In genomic region chr14:95500201-95500681, GRCh38 we compare ENCODE assay signal across 15 cellular contexts. TPM values are rescaled to one million over a fixed set of nuclear protein-coding genes. Genes with fewer than 3 reads are reported as not detected.
DNase-seq lines count a peak whose midpoint lies in the region; ATAC-seq, FAIRE-seq and TF ChIP-seq lines count a peak whose summit lies in the region.
"Had no signal": no experiment of that assay in that cellular context is flagged by ENCODE, and none has a peak within 500 bp of the region (broad histone marks: within the 10 kb centered on the region; RNA-seq: fewer than 3 reads in every experiment).

No MANE protein-coding gene starts in this region.

- H3F3A ChIP-seq in PC-9 (ENCODE audit: insufficient read depth, low read depth): no peaks in the 10 kb centered on the region

- H4K20me1 ChIP-seq in PC-9 (ENCODE audit: insufficient read depth): no peaks in the 10 kb centered on the region

- no peaks in the 10 kb centered on the region for H3K27me3 Mint-ChIP-seq in CD4-positive, alpha-beta T cell
- no peaks in the 10 kb centered on the region for H3K27me3 Mint-ChIP-seq in activated T-helper 2 cell treated with anti-CD3 and anti-CD28 coated beads, Interferon-gamma antibody, Interleukin-2, Interleukin-4, amounts not matched to agents 10 μg/mL and 5 μg/mL and 100 μg/mL, durations not matched to agents 14 hours and 24 hours and 36 hours (ENCODE audit: low read depth)
- H3K27me3 Mint-ChIP-seq: CD4-positive, alpha-beta memory T cell had no signal

- H3K9me3 ChIP-seq in CD4-positive, alpha-beta T cell (ENCODE audit: control insufficient read depth, low read length): no peaks in the 10 kb centered on the region
- H3K9me3 ChIP-seq in right cardiac atrium (ENCODE audit: control insufficient read depth, low read length): no peaks in the 10 kb centered on the region
- H3K9me3 ChIP-seq in skeletal muscle tissue (ENCODE audit: control insufficient read depth in 3 of 3, low read length in 3 of 3): no peaks in the 10 kb centered on the region
- no peaks in the 10 kb centered on the region for H3K9me3 ChIP-seq in PC-9 (ENCODE audit: insufficient read depth, low read depth)
- H3K9me3 ChIP-seq: SK-N-SH had no signal

- WGBS in right cardiac atrium: 63% methylated on average over 14 of the region's 14 CpGs

- H3K27me3 ChIP-seq in CD4-positive, alpha-beta T cell (ENCODE audit: control insufficient read depth, insufficient read depth, low read length): no peaks in the 10 kb centered on the region
- no peaks in the 10 kb centered on the region for H3K27me3 ChIP-seq in right cardiac atrium (ENCODE audit: control insufficient read depth, insufficient read depth)
- H3K27me3 ChIP-seq in skeletal muscle tissue (ENCODE audit: control insufficient read depth in 3 of 3, insufficient read depth in 3 of 3, low read length in 3 of 3): no peaks in the 10 kb centered on the region
- H3K27me3 ChIP-seq in PC-9 (ENCODE audit: insufficient read depth, low read depth): no peaks in the 10 kb centered on the region

- no TSS peak for BruUV-seq in PC-9 (replicated peaks; lab: Mats Ljungman, UMichigan)

- peaks cover 28% of the 10 kb centered on the region for H3K4me1 ChIP-seq in right cardiac atrium (ENCODE audit: control insufficient read depth, insufficient read depth, low read length)
- peaks cover 54 to 58% (median 58%) of the 10 kb centered on the region in 3 donors for H3K4me1 ChIP-seq in skeletal muscle tissue (ENCODE audit: control insufficient read depth in 3 of 3, insufficient read depth in 3 of 3, low read length in 3 of 3)
- H3K4me1 ChIP-seq in PC-9 (replicated peaks; ENCODE audit: insufficient read depth): 0 out of 2 replicates have a peak, but pooled peaks cover 4% of the 10 kb centered on the region

- CTCF ChIA-PET in CD4-positive, alpha-beta T cell (lab: Charles Lee): interaction anchor here (0.9 kb wide), 1 partner anchor 16 kb away, joined by 3 read pairs; the partner anchor contains the start of gene SYNE3
- CTCF ChIA-PET in PC-9 (lab: Charles Lee): no interaction called here

- POLR2A ChIA-PET in CD4-positive, alpha-beta T cell (lab: Charles Lee): interaction anchor here (2.7 kb wide), 1 partner anchor 15 kb away, joined by 7 read pairs; the partner anchor contains the start of gene SYNE3
- POLR2A ChIA-PET in PC-9 (lab: Charles Lee; ENCODE audit: unreplicated experiment): no interaction called here

- H3K9ac ChIP-seq in skeletal muscle tissue (ENCODE audit: low read depth in 1 of 3, low read length in 3 of 3): peak overlapping the region in 2 of 3 donors; percentile 2 to 54
- H3K9ac ChIP-seq: SK-N-SH had no signal

- no peak for DNase-seq in CD4-positive, alpha-beta T cell
- DNase-seq in activated T-helper 2 cell treated with anti-CD3 and anti-CD28 coated beads, Interferon-gamma antibody, Interleukin-2, Interleukin-4, amounts not matched to agents 10 μg/mL and 5 μg/mL and 100 μg/mL, durations not matched to agents 14 hours and 24 hours and 36 hours (ENCODE audit: low spot score): no peak
- DNase-seq in right cardiac atrium (peak in 2 of 3 donors; percentile 69 to 78), urothelium cell line (ENCODE audit: low spot score) (no peak), PC-9 (no peak)
- no peak for DNase-seq in stimulated activated CD4-positive, alpha-beta T cell treated with anti-CD3 and anti-CD28 coated beads, Interleukin-15, amount 100 ng/mL, for 24 hours
- DNase-seq: activated CD4-positive, alpha-beta T cell treated with anti-CD3 and anti-CD28 coated beads, Interleukin-2, amount 50 U/mL, for 4 hours; activated naive CD4-positive, alpha-beta T cell treated with anti-CD3 and anti-CD28 coated beads, Interleukin-2, amount 50 U/mL, for 16 hours; CD4-positive, alpha-beta memory T cell; effector CD4-positive, alpha-beta T cell; NCI-H1436 treated with DMSO at 0.1 percent for 48 hours; SK-N-SH had no signal

- no peak for ATAC-seq in CD4-positive, alpha-beta T cell (ENCODE audit: poor library complexity)
- ATAC-seq in right cardiac atrium (peak; percentile 17 to 18), HG03432 (IDR thresholded peaks at IDR 0.05; ENCODE audit: unreplicated experiment) (no peak)

- peaks cover 72% of the 10 kb centered on the region for H3K4me1 Mint-ChIP-seq in CD4-positive, alpha-beta T cell (ENCODE audit: low read depth)
- H3K4me1 Mint-ChIP-seq in activated T-helper 2 cell treated with anti-CD3 and anti-CD28 coated beads, Interferon-gamma antibody, Interleukin-2, Interleukin-4, amounts not matched to agents 10 μg/mL and 5 μg/mL and 100 μg/mL, durations not matched to agents 14 hours and 24 hours and 36 hours (ENCODE audit: low read depth): peaks cover 73% of the 10 kb centered on the region

- H3K36me3 ChIP-seq in skeletal muscle tissue (ENCODE audit: control insufficient read depth in 3 of 3, insufficient read depth in 3 of 3, low read length in 3 of 3) (no peaks in the 10 kb centered on the region), PC-9 (ENCODE audit: low read depth) (no peaks in the 10 kb centered on the region)

- H3K4me2 ChIP-seq in PC-9: no peak overlapping the region
- H3K4me2 ChIP-seq: SK-N-SH had no signal

- FAIRE-seq in urothelium cell line (lab: Jason Lieb, UNC): no peak

- no peaks in the 10 kb centered on the region for H3K79me2 ChIP-seq in PC-9 (ENCODE audit: low read depth)

- H3K4me3 Mint-ChIP-seq in CD4-positive, alpha-beta T cell: no peak overlapping the region
- H3K4me3 Mint-ChIP-seq in activated T-helper 2 cell treated with anti-CD3 and anti-CD28 coated beads, Interferon-gamma antibody, Interleukin-2, Interleukin-4, amounts not matched to agents 10 μg/mL and 5 μg/mL and 100 μg/mL, durations not matched to agents 14 hours and 24 hours and 36 hours (ENCODE audit: low read depth): no peak overlapping the region
- H3K4me3 Mint-ChIP-seq: CD4-positive, alpha-beta memory T cell had no signal

- peak overlapping the region; percentile 28 for H3K27ac Mint-ChIP-seq in CD4-positive, alpha-beta T cell
- H3K27ac Mint-ChIP-seq in activated T-helper 2 cell treated with anti-CD3 and anti-CD28 coated beads, Interferon-gamma antibody, Interleukin-2, Interleukin-4, amounts not matched to agents 10 μg/mL and 5 μg/mL and 100 μg/mL, durations not matched to agents 14 hours and 24 hours and 36 hours: peak overlapping the region; percentile 64

- no peak for TF ChIP-seq CTCF in CD4-positive, alpha-beta T cell (IDR thresholded peaks at IDR 0.05)
- no peak for TF ChIP-seq CTCF in PC-9 (conservative IDR thresholded peaks at IDR 0.05)

- no peak overlapping the region for H3K27ac ChIP-seq in CD4-positive, alpha-beta T cell (ENCODE audit: low read depth, low read length)
- peak overlapping the region; percentile 50 for H3K27ac ChIP-seq in right cardiac atrium (ENCODE audit: low read length)
- no peak overlapping the region for H3K27ac ChIP-seq in skeletal muscle tissue (ENCODE audit: low read depth, low read length)
- H3K27ac ChIP-seq in PC-9: no peak overlapping the region

- intact Hi-C loops in CD4-positive, alpha-beta T cell (cut with DNase I, micrococcal nuclease): no loop called here
- intact Hi-C loops in activated T-helper 2 cell treated with anti-CD3 and anti-CD28 coated beads, Interferon-gamma antibody, Interleukin-2, Interleukin-4, amounts not matched to agents 10 μg/mL and 5 μg/mL and 100 μg/mL, durations not matched to agents 14 hours and 24 hours and 36 hours (cut with micrococcal nuclease): no loop called here
- intact Hi-C loops in right cardiac atrium (cut with DNase I) (no loop called here), PC-9 (cut with micrococcal nuclease; ENCODE audit: unreplicated experiment) (no loop called here)

- peaks cover 49% of the 10 kb centered on the region for H3K36me3 Mint-ChIP-seq in CD4-positive, alpha-beta T cell (ENCODE audit: low read depth)
- peaks cover 36% of the 10 kb centered on the region for H3K36me3 Mint-ChIP-seq in activated T-helper 2 cell treated with anti-CD3 and anti-CD28 coated beads, Interferon-gamma antibody, Interleukin-2, Interleukin-4, amounts not matched to agents 10 μg/mL and 5 μg/mL and 100 μg/mL, durations not matched to agents 14 hours and 24 hours and 36 hours (ENCODE audit: low read depth)

- H3K4me3 ChIP-seq in right cardiac atrium (ENCODE audit: low read length) (no peak overlapping the region), skeletal muscle tissue (ENCODE audit: low read length in 3 of 3) (peak overlapping the region in 1 of 3 donors; percentile 22), PC-9 (no peak overlapping the region)

- H3K9me2 ChIP-seq in PC-9 (ENCODE audit: insufficient read depth): no peaks in the 10 kb centered on the region
- H3K9me2 ChIP-seq: SK-N-SH had no signal

- H3K9me3 Mint-ChIP-seq in CD4-positive, alpha-beta T cell: no peaks in the 10 kb centered on the region
- H3K9me3 Mint-ChIP-seq in activated T-helper 2 cell treated with anti-CD3 and anti-CD28 coated beads, Interferon-gamma antibody, Interleukin-2, Interleukin-4, amounts not matched to agents 10 μg/mL and 5 μg/mL and 100 μg/mL, durations not matched to agents 14 hours and 24 hours and 36 hours: no peaks in the 10 kb centered on the region
- H3K9me3 Mint-ChIP-seq: CD4-positive, alpha-beta memory T cell had no signal

- H2AFZ ChIP-seq in PC-9: no peak overlapping the region

RNA-seq across cellular contexts. Expression of gene SYNE3, which starts 16.2 kb away (rescaled TPM):
- total RNA-seq in CD4-positive, alpha-beta T cell: 10 to 100 TPM; 29.4 to 31.4 TPM
- total RNA-seq in activated T-helper 2 cell treated with anti-CD3 and anti-CD28 coated beads, Interferon-gamma antibody, Interleukin-2, Interleukin-4, amounts not matched to agents 10 μg/mL and 5 μg/mL and 100 μg/mL, durations not matched to agents 14 hours and 24 hours and 36 hours: 36.5 and 40.1 TPM in 2 replicates
- total RNA-seq in right cardiac atrium: 10 to 100 TPM; 12.1 to 18.0 (median 14.8) TPM
- polyA plus RNA-seq in right cardiac atrium: 5.2 TPM
- total RNA-seq in skeletal muscle tissue: 21.4 TPM
- total RNA-seq in PC-9 (2021): 1.5 and 1.9 TPM in 2 replicates
- total RNA-seq: HT-29 had no signal

RNA-seq across cellular contexts. Expression of gene GLRX5, which starts 34.6 kb away (rescaled TPM):
- 10 to 100 TPM; 11.3 to 11.9 TPM for total RNA-seq in CD4-positive, alpha-beta T cell
- total RNA-seq in activated T-helper 2 cell treated with anti-CD3 and anti-CD28 coated beads, Interferon-gamma antibody, Interleukin-2, Interleukin-4, amounts not matched to agents 10 μg/mL and 5 μg/mL and 100 μg/mL, durations not matched to agents 14 hours and 24 hours and 36 hours: 32.4 and 39.4 TPM in 2 replicates
- total RNA-seq in right cardiac atrium: 10 to 100 TPM; 78.1 to 82.4 (median 78.7) TPM
- polyA plus RNA-seq in right cardiac atrium: 111 TPM
- total RNA-seq in skeletal muscle tissue: 74.1 TPM
- total RNA-seq in PC-9 (2021): 19.6 and 23.2 TPM in 2 replicates

Comparison
In these comparisons a context has a peak if more than half of its experiments do, and no peak if none do; other contexts are left out.
1. ATAC-seq: peak in right cardiac atrium (2 of 2); none in CD4-positive, alpha-beta T cell (single experiment) and HG03432 (single experiment).
2. DNase-seq: peak in right cardiac atrium (2 of 3); none in CD4-positive, alpha-beta T cell (0 of 10), activated T-helper 2 cell treated with anti-CD3 and anti-CD28 coated beads, Interferon-gamma antibody, Interleukin-2, Interleukin-4, amounts not matched to agents 10 μg/mL and 5 μg/mL and 100 μg/mL, durations not matched to agents 14 hours and 24 hours and 36 hours (single experiment), urothelium cell line (single experiment), PC-9 (0 of 2) and stimulated activated CD4-positive, alpha-beta T cell treated with anti-CD3 and anti-CD28 coated beads, Interleukin-15, amount 100 ng/mL, for 24 hours (single experiment).